11 cellular contexts compared by ENCODE assay signal in genomic region chr13:41995946-41996345, GRCh38. TPM values are rescaled to one million over a fixed set of nuclear protein-coding genes. Genes with fewer than 3 reads are reported as not detected.
DNase-seq lines count a peak whose midpoint lies in the region; ATAC-seq lines count a peak whose summit lies in the region.
"Had no signal": no experiment of that assay in that cellular context is flagged by ENCODE, and none has a peak within 500 bp of the region (broad histone marks: within the 10 kb centered on the region; RNA-seq: fewer than 3 reads in every experiment).

No MANE protein-coding gene starts in this region.

- H3K4me1 Mint-ChIP-seq in activated T-helper 17 cell treated with anti-CD3 and anti-CD28 coated beads, Interleukin-2, amount 50 U/mL, for 72 hours: no peaks in the 10 kb centered on the region

- ATAC-seq in activated T-helper 17 cell treated with anti-CD3 and anti-CD28 coated beads, Interleukin-2, amount 50 U/mL, for 72 hours (replicated peaks): peak; percentile 39

- H3K4me3 Mint-ChIP-seq in activated T-helper 17 cell treated with anti-CD3 and anti-CD28 coated beads, Interleukin-2, amount 50 U/mL, for 72 hours: no peak overlapping the region
- H3K4me3 Mint-ChIP-seq: dendritic cell treated with granulocyte-macrophage colony-stimulating factor and Interleukin-4, amounts not matched to agents 40 ng/mL and 50 ng/mL, for 4 days had no signal

- H3K27me3 Mint-ChIP-seq in activated T-helper 17 cell treated with anti-CD3 and anti-CD28 coated beads, Interleukin-2, amount 50 U/mL, for 72 hours: peaks cover 10% of the 10 kb centered on the region

- no peak overlapping the region for H3K27ac Mint-ChIP-seq in activated T-helper 17 cell treated with anti-CD3 and anti-CD28 coated beads, Interleukin-2, amount 50 U/mL, for 72 hours
- H3K27ac Mint-ChIP-seq: dendritic cell treated with granulocyte-macrophage colony-stimulating factor and Interleukin-4, amounts not matched to agents 40 ng/mL and 50 ng/mL, for 4 days had no signal

- no peaks in the 10 kb centered on the region for H3K9me3 Mint-ChIP-seq in activated T-helper 17 cell treated with anti-CD3 and anti-CD28 coated beads, Interleukin-2, amount 50 U/mL, for 72 hours
- H3K9me3 Mint-ChIP-seq: dendritic cell treated with granulocyte-macrophage colony-stimulating factor and Interleukin-4, amounts not matched to agents 40 ng/mL and 50 ng/mL, for 4 days had no signal

- no peaks in the 10 kb centered on the region for H3K36me3 Mint-ChIP-seq in activated T-helper 17 cell treated with anti-CD3 and anti-CD28 coated beads, Interleukin-2, amount 50 U/mL, for 72 hours (ENCODE audit: low read depth)

- DNase-seq in NOMO-1 (lab: John Stamatoyannopoulos, UW; ENCODE audit: unreplicated experiment in 2 of 2) (peak; percentile 9 to 52), NOMO-1 treated with dmso at 0.1 percent for 144 hours (lab: John Stamatoyannopoulos, UW; ENCODE audit: unreplicated experiment) (no peak), HT1080 (ENCODE audit: low read depth) (peak; percentile 16), non-pigmented ciliary epithelial cell (ENCODE audit: low read depth) (peak; percentile 31), cerebellum (ENCODE audit: low spot score) (no peak), NCI-H446 (lab: John Stamatoyannopoulos, UW) (no peak), NCI-H1436 treated with DMSO at 0.1 percent for 48 hours (lab: John Stamatoyannopoulos, UW) (no peak)
- DNase-seq: NCI-H510A, substantia nigra had no signal

RNA-seq across cellular contexts. Expression of gene VWA8, which starts 35.0 kb away (rescaled TPM):
- 6.6 and 7.3 TPM in 2 replicates for total RNA-seq in HT1080 (2014; rRNA removed; shearing (Covaris generic))
- polyA plus RNA-seq in HT1080 (2015; cell fraction: cytosol; rRNA removed): 4.3 and 6.8 TPM in 2 replicates
- 22.9 and 23.9 TPM in 2 replicates for polyA plus RNA-seq in HT1080 (2015; cell fraction: nucleus; rRNA removed)
- total RNA-seq in activated T-helper 17 cell treated with anti-CD3 and anti-CD28 coated beads, Interleukin-2, amount 50 U/mL, for 72 hours: 10 to 100 TPM in 1 of 2 donors, 1 to 10 TPM in 1; 7.4 to 11.2 TPM
- total RNA-seq in cerebellum: 38.5 TPM

RNA-seq across cellular contexts. Expression of gene DGKH, which starts 52.5 kb away (rescaled TPM):
- 9.9 and 10.3 TPM in 2 replicates for total RNA-seq in HT1080 (2014; rRNA removed; shearing (Covaris generic))
- 5.3 and 6.3 TPM in 2 replicates for polyA plus RNA-seq in HT1080 (2015; cell fraction: cytosol; rRNA removed)
- 8.9 and 9.3 TPM in 2 replicates for polyA plus RNA-seq in HT1080 (2015; cell fraction: nucleus; rRNA removed)
- 10 to 100 TPM; 16.6 to 17.5 TPM for total RNA-seq in activated T-helper 17 cell treated with anti-CD3 and anti-CD28 coated beads, Interleukin-2, amount 50 U/mL, for 72 hours
- 87.1 TPM for total RNA-seq in cerebellum

Comparison
In these comparisons a context has a peak if more than half of its experiments do, and no peak if none do; other contexts are left out.
1. DNase-seq: peak in NOMO-1 (2 of 2), HT1080 (single experiment) and non-pigmented ciliary epithelial cell (single experiment); none in NOMO-1 treated with dmso at 0.1 percent for 144 hours (single experiment), cerebellum (single experiment), NCI-H446 (0 of 2) and NCI-H1436 treated with DMSO at 0.1 percent for 48 hours (single experiment).